7 cellular contexts compared by ENCODE assay signal in genomic region chr6:32148722-32149576, GRCh38. TPM values are rescaled to one million over a fixed set of nuclear protein-coding genes. Genes with fewer than 3 reads are reported as not detected.
DNase-seq lines count a peak whose midpoint lies in the region; ATAC-seq, FAIRE-seq and TF ChIP-seq lines count a peak whose summit lies in the region.

No MANE protein-coding gene starts in this region.

- H3K9me1 ChIP-seq in K562 (ENCODE audit: control insufficient read depth, insufficient read depth, low read length): no peaks in the 10 kb centered on the region

- ATAC-seq in K562 (peak; percentile 21; the same call in 2 of the 3 replicates), HG03521 (IDR thresholded peaks at IDR 0.05; ENCODE audit: unreplicated experiment) (no peak)

- no peaks in the 10 kb centered on the region for H3K36me3 ChIP-seq in K562 (ENCODE audit: control insufficient read depth, insufficient read depth, low read length)

- TF ChIP-seq EP300 in K562 (IDR thresholded peaks at IDR 0.05; ENCODE audit: low read length): no peak

- no peak overlapping the region for H2AFZ ChIP-seq in K562 (ENCODE audit: low read depth, low read length)

- peak; percentile 76 for DNase-seq in activated CD4-positive, CD25-positive, alpha-beta regulatory T cell treated with anti-CD3 and anti-CD28 coated beads, Interleukin-2, amount 50 U/mL, for 72 hours
- peak in 3 of 4 experiments; percentile 47 to 61 (median 53) for DNase-seq in K562 (ENCODE audit: extremely low read depth in 1 of 4, low spot score in 3 of 4)
- DNase-seq in lung microvascular endothelial cell (ENCODE audit: low read depth in 2 of 2): peak; percentile 65
- peak; percentile 44 to 67 for DNase-seq in stimulated activated CD8-positive, alpha-beta memory T cell treated with anti-CD3 and anti-CD28 coated beads, Interleukin-2, amount 100 ng/mL, for 48 hours (ENCODE audit: low read depth in 2 of 2)
- DNase-seq in A172 (ENCODE audit: low spot score): no peak
- DNase-seq in NCI-H446 (lab: John Stamatoyannopoulos, UW): no peak

- in situ Hi-C loops in K562 (cut with MboI): no loop called here

- no peak for TF ChIP-seq CTCF in K562 (IDR thresholded peaks at IDR 0.05 in 2 of 3, conservative IDR thresholded peaks at IDR 0.05 in 1 of 3; ENCODE audit: insufficient read depth in 2 of 3, low read depth in 1 of 3, low read length in 3 of 3)

- CTCF ChIA-PET in K562 (lab: Yijun Ruan, JAX; ENCODE audit: low intra/inter-chr PET ratio): no interaction called here

- no peak for TF ChIP-seq POLR2A in K562 (conservative IDR thresholded peaks at IDR 0.05)

- no peaks in the 10 kb centered on the region for H3K9me3 ChIP-seq in K562 (replicated peaks; ENCODE audit: control insufficient read depth, insufficient read depth, low read depth, low read length)

- H3K27me3 ChIP-seq in K562 (ENCODE audit: control insufficient read depth in 2 of 2, insufficient read depth in 2 of 2, low read length in 2 of 2): no peaks in the 10 kb centered on the region

- H3K79me2 ChIP-seq in K562 (ENCODE audit: control insufficient read depth, insufficient read depth, low read length): peaks cover 18% of the 10 kb centered on the region; the same call in 2 of the 3 replicates

- intact Hi-C loops in K562 (cut with micrococcal nuclease): no loop called here

- TF ChIP-seq RAD21 in K562 (CRISPR knock-in tag; conservative IDR thresholded peaks at IDR 0.05 in 1 of 2, IDR thresholded peaks at IDR 0.05 in 1 of 2): no peak

- 86% methylated on average over 45 of the region's 64 CpGs for WGBS in K562 (ENCODE audit: insufficient coverage, low coverage, missing lambda C conversion rate)

- no peak overlapping the region for H3K27ac ChIP-seq in K562 (ENCODE audit: extremely low read depth, low read depth, low read length)

- POLR2A ChIA-PET in K562 (lab: Yijun Ruan, JAX): interaction anchor here (0.6 to 2.0 kb wide), 6 partner anchors 9 to 1585 kb away, joined by 3 to 11 read pairs (median 3); no protein-coding TSS in a partner anchor

- H3K4me2 ChIP-seq in K562 (ENCODE audit: insufficient read depth, low read length): no peak overlapping the region

- BruUV-seq in K562 (replicated peaks; lab: Mats Ljungman, UMichigan): no TSS peak

- no peak overlapping the region for H3K4me3 ChIP-seq in K562

- no peaks in the 10 kb centered on the region for H4K20me1 ChIP-seq in K562 (replicated peaks; ENCODE audit: control insufficient read depth, insufficient read depth, low read length)

- H3K4me1 ChIP-seq in K562 (replicated peaks in 1 of 2; ENCODE audit: control insufficient read depth in 2 of 2, insufficient read depth in 2 of 2, low read length in 2 of 2): peaks cover 23 to 43% of the 10 kb centered on the region in 2 experiments

- no peak overlapping the region for H3K9ac ChIP-seq in K562 (ENCODE audit: insufficient read depth in 1 of 2, low read depth in 2 of 2, low read length in 2 of 2)

- FAIRE-seq in K562 (lab: Jason Lieb, UNC): peak; percentile 55

RNA-seq across cellular contexts. Expression of gene PRRT1, which starts 2.8 kb away (rescaled TPM):
- total RNA-seq in K562 (2011; cell fraction: chromatin; rRNA removed; ENCODE audit: low replicate concordance): 2.0 and 3.2 TPM in 2 replicates
- total RNA-seq in K562 (2011; cell fraction: nucleolus; rRNA removed): 0.92 and 1.5 TPM in 2 replicates
- total RNA-seq in K562 (2011; cell fraction: nucleoplasm; rRNA removed): 3.2 and 6.0 TPM in 2 replicates
- total RNA-seq in K562 (2014; rRNA removed) (0.14 and 0.57 TPM in 2 replicates), K562 (2014; rRNA removed; fragmentation: Illumina TruSeq; extraction: Trizol) (0.16 and 0.29 TPM in 2 replicates), K562 (2015; rRNA removed; fragmentation: Illumina TruSeq; extraction: Trizol) (0.40 and 0.53 TPM in 2 replicates), K562 (2021) (1.9 and 3.0 TPM in 2 replicates), lung microvascular endothelial cell (0.20 TPM in 1 of 2 replicates, not detected in the other)
- polyA plus RNA-seq in K562 (2011; rRNA removed) (0.50 and 1.1 TPM in 2 replicates), K562 (2014; fragmentation: Illumina TruSeq; extraction: Trizol) (3.3 and 3.5 TPM in 2 replicates), K562 (2014; fragmentation: Nextera tagmentation; extraction: Ambion mirVana) (under 1 TPM; 0.31 to 0.41 TPM), K562 (2014; rRNA removed) (2.1 and 2.8 TPM in 2 replicates)
- 1.3 and 2.0 TPM in 2 replicates for polyA plus RNA-seq in K562 (2011; cell fraction: cytosol; rRNA removed)
- 6.7 and 12.8 TPM in 2 replicates for polyA plus RNA-seq in K562 (2011; cell fraction: nucleus; rRNA removed)
- polyA plus RNA-seq in K562 (2012): 3.9 and 9.0 TPM in 2 replicates
- 0.07 and 0.27 TPM in 2 replicates for polyA minus RNA-seq in K562 (2011; rRNA and poly(A)+ RNA removed)
- 0.48 TPM in 1 of 2 replicates, not detected in the other for polyA minus RNA-seq in K562 (2011; cell fraction: cytosol; rRNA and poly(A)+ RNA removed)
- polyA minus RNA-seq in K562 (2011; cell fraction: nucleus; rRNA and poly(A)+ RNA removed): 0.44 and 0.54 TPM in 2 replicates
- not detected in 2 replicates for total RNA-seq in A172 (2014; rRNA removed; shearing (Covaris generic))

RNA-seq across cellular contexts. Expression of gene PPT2, which starts 5.0 kb away (rescaled TPM):
- 123 and 281 TPM in 2 replicates for total RNA-seq in K562 (2011; cell fraction: chromatin; rRNA removed; ENCODE audit: low replicate concordance)
- total RNA-seq in K562 (2011; cell fraction: nucleolus; rRNA removed): 210 and 218 TPM in 2 replicates
- total RNA-seq in K562 (2011; cell fraction: nucleoplasm; rRNA removed): 184 and 227 TPM in 2 replicates
- total RNA-seq in K562 (2014; rRNA removed) (69.9 and 296 TPM in 2 replicates), K562 (2014; rRNA removed; fragmentation: Illumina TruSeq; extraction: Trizol) (42.5 and 43.7 TPM in 2 replicates), K562 (2015; rRNA removed; fragmentation: Illumina TruSeq; extraction: Trizol) (44.1 and 45.6 TPM in 2 replicates), K562 (2021) (83.2 and 83.4 TPM in 2 replicates), lung microvascular endothelial cell (26.8 and 53.4 TPM in 2 replicates)
- polyA plus RNA-seq in K562 (2011; rRNA removed) (75.8 and 76.6 TPM in 2 replicates), K562 (2014; fragmentation: Illumina TruSeq; extraction: Trizol) (92.6 and 98.8 TPM in 2 replicates), K562 (2014; fragmentation: Nextera tagmentation; extraction: Ambion mirVana) (10 to 100 TPM; 27.4 to 41.6 TPM), K562 (2014; rRNA removed) (86.4 and 95.1 TPM in 2 replicates)
- polyA plus RNA-seq in K562 (2011; cell fraction: cytosol; rRNA removed): 86.3 and 114 TPM in 2 replicates
- 311 and 473 TPM in 2 replicates for polyA plus RNA-seq in K562 (2011; cell fraction: nucleus; rRNA removed)
- polyA plus RNA-seq in K562 (2012): 53.9 and 83.7 TPM in 2 replicates
- 25.0 and 32.8 TPM in 2 replicates for polyA minus RNA-seq in K562 (2011; rRNA and poly(A)+ RNA removed)
- 31.8 and 46.0 TPM in 2 replicates for polyA minus RNA-seq in K562 (2011; cell fraction: cytosol; rRNA and poly(A)+ RNA removed)
- polyA minus RNA-seq in K562 (2011; cell fraction: nucleus; rRNA and poly(A)+ RNA removed): 44.2 and 45.1 TPM in 2 replicates
- 4.7 and 7.7 TPM in 2 replicates for total RNA-seq in A172 (2014; rRNA removed; shearing (Covaris generic))

RNA-seq across cellular contexts. Expression of gene EGFL8, which starts 15.4 kb away (rescaled TPM):
- 40.9 and 90.2 TPM in 2 replicates for total RNA-seq in K562 (2011; cell fraction: chromatin; rRNA removed; ENCODE audit: low replicate concordance)
- 30.7 and 39.2 TPM in 2 replicates for total RNA-seq in K562 (2011; cell fraction: nucleolus; rRNA removed)
- total RNA-seq in K562 (2011; cell fraction: nucleoplasm; rRNA removed): 33.1 and 38.9 TPM in 2 replicates
- 14.2 and 20.9 TPM in 2 replicates for total RNA-seq in K562 (2014; rRNA removed)
- 10.0 and 12.1 TPM in 2 replicates for total RNA-seq in K562 (2014; rRNA removed; fragmentation: Illumina TruSeq; extraction: Trizol)
- 13.3 and 15.5 TPM in 2 replicates for total RNA-seq in K562 (2015; rRNA removed; fragmentation: Illumina TruSeq; extraction: Trizol)
- total RNA-seq in K562 (2021): 21.7 and 26.0 TPM in 2 replicates
- polyA plus RNA-seq in K562 (2011; rRNA removed): 14.8 and 17.9 TPM in 2 replicates
- 9.3 and 10.7 TPM in 2 replicates for polyA plus RNA-seq in K562 (2011; cell fraction: cytosol; rRNA removed)
- polyA plus RNA-seq in K562 (2011; cell fraction: nucleus; rRNA removed): 115 and 141 TPM in 2 replicates
- polyA plus RNA-seq in K562 (2012): 16.3 and 29.8 TPM in 2 replicates
- 19.1 and 26.3 TPM in 2 replicates for polyA plus RNA-seq in K562 (2014; fragmentation: Illumina TruSeq; extraction: Trizol)
- polyA plus RNA-seq in K562 (2014; fragmentation: Nextera tagmentation; extraction: Ambion mirVana): 1 to 10 TPM; 2.2 to 2.8 TPM
- 39.8 and 47.4 TPM in 2 replicates for polyA plus RNA-seq in K562 (2014; rRNA removed)
- 1.7 and 2.6 TPM in 2 replicates for polyA minus RNA-seq in K562 (2011; rRNA and poly(A)+ RNA removed)
- 1.9 TPM in 1 of 2 replicates, not detected in the other for polyA minus RNA-seq in K562 (2011; cell fraction: cytosol; rRNA and poly(A)+ RNA removed)
- polyA minus RNA-seq in K562 (2011; cell fraction: nucleus; rRNA and poly(A)+ RNA removed): 8.6 and 11.7 TPM in 2 replicates
- total RNA-seq in lung microvascular endothelial cell: 0.65 and 1.2 TPM in 2 replicates
- 1.9 and 4.9 TPM in 2 replicates for total RNA-seq in A172 (2014; rRNA removed; shearing (Covaris generic))

RNA-seq across cellular contexts. Expression of gene FKBPL, which starts 18.9 kb away (rescaled TPM):
- total RNA-seq in K562 (2011; cell fraction: chromatin; rRNA removed; ENCODE audit: low replicate concordance): 7.3 and 12.0 TPM in 2 replicates
- total RNA-seq in K562 (2011; cell fraction: nucleolus; rRNA removed): 8.4 and 12.0 TPM in 2 replicates
- total RNA-seq in K562 (2011; cell fraction: nucleoplasm; rRNA removed): 7.9 and 8.3 TPM in 2 replicates
- 18.8 and 24.3 TPM in 2 replicates for total RNA-seq in K562 (2014; rRNA removed)
- total RNA-seq in K562 (2014; rRNA removed; fragmentation: Illumina TruSeq; extraction: Trizol): 18.7 and 23.5 TPM in 2 replicates
- 23.9 and 26.7 TPM in 2 replicates for total RNA-seq in K562 (2015; rRNA removed; fragmentation: Illumina TruSeq; extraction: Trizol)
- 21.0 and 22.9 TPM in 2 replicates for total RNA-seq in K562 (2021)
- polyA plus RNA-seq in K562 (2011; rRNA removed): 9.0 and 11.5 TPM in 2 replicates
- polyA plus RNA-seq in K562 (2011; cell fraction: cytosol; rRNA removed): 7.7 and 12.2 TPM in 2 replicates
- polyA plus RNA-seq in K562 (2011; cell fraction: nucleus; rRNA removed): 6.2 and 7.7 TPM in 2 replicates
- polyA plus RNA-seq in K562 (2012): 14.2 and 18.6 TPM in 2 replicates
- 22.2 and 23.3 TPM in 2 replicates for polyA plus RNA-seq in K562 (2014; fragmentation: Illumina TruSeq; extraction: Trizol)
- polyA plus RNA-seq in K562 (2014; fragmentation: Nextera tagmentation; extraction: Ambion mirVana): 10 to 100 TPM; 18.3 to 31.4 TPM
- polyA plus RNA-seq in K562 (2014; rRNA removed): 20.1 and 20.6 TPM in 2 replicates
- 6.1 and 7.3 TPM in 2 replicates for polyA minus RNA-seq in K562 (2011; rRNA and poly(A)+ RNA removed)
- polyA minus RNA-seq in K562 (2011; cell fraction: cytosol; rRNA and poly(A)+ RNA removed): 4.6 and 7.4 TPM in 2 replicates
- polyA minus RNA-seq in K562 (2011; cell fraction: nucleus; rRNA and poly(A)+ RNA removed): 3.9 and 7.9 TPM in 2 replicates
- total RNA-seq in lung microvascular endothelial cell: 4.0 and 5.0 TPM in 2 replicates
- total RNA-seq in A172 (2014; rRNA removed; shearing (Covaris generic)): 4.8 and 8.8 TPM in 2 replicates

RNA-seq across cellular contexts. Expression of gene ATF6B, which starts 20.9 kb away (rescaled TPM):
- total RNA-seq in K562 (2011; cell fraction: chromatin; rRNA removed; ENCODE audit: low replicate concordance): 189 and 474 TPM in 2 replicates
- 248 and 265 TPM in 2 replicates for total RNA-seq in K562 (2011; cell fraction: nucleolus; rRNA removed)
- total RNA-seq in K562 (2011; cell fraction: nucleoplasm; rRNA removed): 205 and 216 TPM in 2 replicates
- total RNA-seq in K562 (2014; rRNA removed) (22.7 and 25.4 TPM in 2 replicates), K562 (2014; rRNA removed; fragmentation: Illumina TruSeq; extraction: Trizol) (15.6 and 21.5 TPM in 2 replicates), K562 (2015; rRNA removed; fragmentation: Illumina TruSeq; extraction: Trizol) (30.5 and 31.7 TPM in 2 replicates), K562 (2021) (83.6 and 89.7 TPM in 2 replicates), lung microvascular endothelial cell (9.6 and 11.5 TPM in 2 replicates)
- polyA plus RNA-seq in K562 (2011; rRNA removed) (46.6 and 83.9 TPM in 2 replicates), K562 (2014; fragmentation: Illumina TruSeq; extraction: Trizol) (128 and 131 TPM in 2 replicates), K562 (2014; fragmentation: Nextera tagmentation; extraction: Ambion mirVana) (10 to 100 TPM; 20.7 to 26.1 TPM), K562 (2014; rRNA removed) (88.0 and 103 TPM in 2 replicates)
- polyA plus RNA-seq in K562 (2011; cell fraction: cytosol; rRNA removed): 74.9 and 91.7 TPM in 2 replicates
- polyA plus RNA-seq in K562 (2011; cell fraction: nucleus; rRNA removed): 198 and 250 TPM in 2 replicates
- 138 and 229 TPM in 2 replicates for polyA plus RNA-seq in K562 (2012)
- 22.1 and 23.6 TPM in 2 replicates for polyA minus RNA-seq in K562 (2011; rRNA and poly(A)+ RNA removed)
- polyA minus RNA-seq in K562 (2011; cell fraction: cytosol; rRNA and poly(A)+ RNA removed): 34.3 and 45.6 TPM in 2 replicates
- polyA minus RNA-seq in K562 (2011; cell fraction: nucleus; rRNA and poly(A)+ RNA removed): 42.9 and 68.4 TPM in 2 replicates
- 19.9 and 22.2 TPM in 2 replicates for total RNA-seq in A172 (2014; rRNA removed; shearing (Covaris generic))

Comparison
In these comparisons a context has a peak if more than half of its experiments do, and no peak if none do; other contexts are left out.
1. DNase-seq: peak in activated CD4-positive, CD25-positive, alpha-beta regulatory T cell treated with anti-CD3 and anti-CD28 coated beads, Interleukin-2, amount 50 U/mL, for 72 hours (single experiment), K562 (3 of 4), lung microvascular endothelial cell (2 of 2) and stimulated activated CD8-positive, alpha-beta memory T cell treated with anti-CD3 and anti-CD28 coated beads, Interleukin-2, amount 100 ng/mL, for 48 hours (2 of 2); none in A172 (single experiment) and NCI-H446 (0 of 2).